ENCODE assay signal across 14 cellular contexts in the genomic region with DNA sequence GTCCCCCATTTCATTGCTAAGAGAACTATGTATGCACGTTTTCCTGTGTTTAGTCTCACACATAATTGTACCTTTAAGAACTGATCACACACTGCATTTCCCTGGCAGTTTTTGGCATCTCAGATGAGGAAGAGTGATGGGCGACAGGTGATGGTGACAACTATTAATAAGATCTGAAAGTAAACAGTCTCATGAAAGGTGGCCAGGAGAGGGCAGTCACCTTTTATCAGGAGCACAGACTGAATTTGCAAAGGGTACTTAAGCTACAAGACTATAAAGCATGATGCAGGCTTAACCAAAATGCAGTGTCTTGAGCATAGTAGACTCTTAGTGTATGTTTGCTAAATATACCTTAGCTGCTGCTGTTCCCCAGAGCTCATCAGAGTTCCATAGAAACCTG.
DNase-seq lines count a peak whose midpoint lies in the region; ATAC-seq and TF ChIP-seq lines count a peak whose summit lies in the region.
"Had no signal": no experiment of that assay in that cellular context is flagged by ENCODE, and none has a peak within 500 bp of the region (broad histone marks: within the 10 kb centered on the region; RNA-seq: fewer than 3 reads in every experiment).

No MANE protein-coding gene starts in this region.

- ATAC-seq in left colon (peak; percentile 49), HG03469 (IDR thresholded peaks at IDR 0.05; ENCODE audit: unreplicated experiment) (no peak)

- H3K27ac ChIP-seq in 22Rv1: no peak overlapping the region
- H3K27ac ChIP-seq: HL-60 had no signal

- intact Hi-C loops in left colon (cut with DNase I, micrococcal nuclease): no loop called here

- DNase-seq in GM12865 (ENCODE audit: low read depth): peak; percentile 29
- peak; percentile 13 for DNase-seq in OCI-M1 (lab: John Stamatoyannopoulos, UW)
- DNase-seq in left colon: peak in 1 of 2 donors; percentile 18
- no peak for DNase-seq in cerebellum (ENCODE audit: low spot score)
- DNase-seq in kidney glomerular epithelial cell (lab: John Stamatoyannopoulos, UW): no peak
- DNase-seq in NCI-H1092 (lab: John Stamatoyannopoulos, UW): no peak
- DNase-seq: activated naive CD4-positive, alpha-beta T cell treated with Interleukin-2 at 50 U/mL for 16 hours; BE2C; stimulated activated CD4-positive, alpha-beta T cell treated with anti-CD3 and anti-CD28 coated beads, Interleukin-4, amount 100 ng/mL, for 1 hour; stimulated activated naive CD4-positive, alpha-beta T cell; T-helper 9 cell had no signal

- peak; percentile 55 for TF ChIP-seq CTCF in 22Rv1 (IDR thresholded peaks at IDR 0.05)
- TF ChIP-seq CTCF in GM12865 (IDR thresholded peaks at IDR 0.05; ENCODE audit: insufficient read depth, low read depth, low read length, missing control alignments): no peak

- H3K4me3 ChIP-seq in GM12865 (ENCODE audit: low read depth, low read length): no peak overlapping the region

Comparison
In these comparisons a context has a peak if more than half of its experiments do, and no peak if none do; other contexts are left out.
1. DNase-seq: peak in GM12865 (single experiment) and OCI-M1 (single experiment); none in cerebellum (single experiment), kidney glomerular epithelial cell (single experiment) and NCI-H1092 (single experiment).